In genomic region chr10:124222298-124223000, GRCh38 we compare ENCODE assay signal across 11 cellular contexts.
A peak's percentile ranks its signal among the peaks of the same experiment; 100 is the strongest.
DNase-seq lines count a peak whose midpoint lies in the region; ATAC-seq and TF ChIP-seq lines count a peak whose summit lies in the region.
"Had no signal": no experiment of that assay in that cellular context is flagged by ENCODE, and none has a peak within 500 bp of the region (broad histone marks: within the 10 kb centered on the region; RNA-seq: fewer than 3 reads in every experiment).

No MANE protein-coding gene starts in this region.

- H3K27me3 Mint-ChIP-seq in CD14-positive monocyte (ENCODE audit: low read depth in 3 of 3) (peaks cover 16 to 25% (median 17%) of the 10 kb centered on the region in 3 donors), memory B cell (peaks cover 1% of the 10 kb centered on the region)

- intact Hi-C loops in CD14-positive monocyte (cut with micrococcal nuclease), result loop anchor here in 1 of 2 donors (5.0 kb wide), 1 partner anchor 35 kb away; no protein-coding TSS in a partner anchor

- H3K9me3 Mint-ChIP-seq in CD14-positive monocyte (peaks cover 0 to 4% (median 0%) of the 10 kb centered on the region in 7 donors), memory B cell (peaks cover 5% of the 10 kb centered on the region)

- ATAC-seq in GM21529 (IDR thresholded peaks at IDR 0.05; ENCODE audit: unreplicated experiment) (peak; percentile 30), memory B cell (ENCODE audit: low read depth) (no peak), HG02571 (IDR thresholded peaks at IDR 0.05; ENCODE audit: unreplicated experiment) (no peak), HG03469 (IDR thresholded peaks at IDR 0.05; ENCODE audit: unreplicated experiment) (no peak)

- H3K4me1 Mint-ChIP-seq in CD14-positive monocyte (peaks cover 26% of the 10 kb centered on the region), memory B cell (peaks cover 28% of the 10 kb centered on the region)

- no peak for DNase-seq in CD14-positive monocyte (ENCODE audit: low spot score)
- DNase-seq in NAMALWA (ENCODE audit: low spot score), result peak; percentile 57
- DNase-seq in memory B cell (ENCODE audit: low spot score in 2 of 2), result no peak
- DNase-seq in HK-2 (ENCODE audit: unreplicated experiment), result no peak
- no peak for DNase-seq in iPS-NIHi7 (ENCODE audit: extremely low spot score)
- DNase-seq: amygdala, NCI-H748 treated with DMSO at 0.1 percent for 48 hours, T-helper 1 cell had no signal

- H3K4me3 Mint-ChIP-seq in CD14-positive monocyte, result peak overlapping the region; percentile 34 to 71
- peak overlapping the region; percentile 77 for H3K4me3 Mint-ChIP-seq in memory B cell

- H3K36me3 Mint-ChIP-seq in CD14-positive monocyte (peaks cover 0 to 1% of the 10 kb centered on the region in 2 donors), memory B cell (no peaks in the 10 kb centered on the region)

- no peak for TF ChIP-seq CTCF in CD14-positive monocyte (IDR thresholded peaks at IDR 0.05)

- H3K27ac Mint-ChIP-seq in CD14-positive monocyte (no peak overlapping the region), memory B cell (no peak overlapping the region)
